In the genomic region with DNA sequence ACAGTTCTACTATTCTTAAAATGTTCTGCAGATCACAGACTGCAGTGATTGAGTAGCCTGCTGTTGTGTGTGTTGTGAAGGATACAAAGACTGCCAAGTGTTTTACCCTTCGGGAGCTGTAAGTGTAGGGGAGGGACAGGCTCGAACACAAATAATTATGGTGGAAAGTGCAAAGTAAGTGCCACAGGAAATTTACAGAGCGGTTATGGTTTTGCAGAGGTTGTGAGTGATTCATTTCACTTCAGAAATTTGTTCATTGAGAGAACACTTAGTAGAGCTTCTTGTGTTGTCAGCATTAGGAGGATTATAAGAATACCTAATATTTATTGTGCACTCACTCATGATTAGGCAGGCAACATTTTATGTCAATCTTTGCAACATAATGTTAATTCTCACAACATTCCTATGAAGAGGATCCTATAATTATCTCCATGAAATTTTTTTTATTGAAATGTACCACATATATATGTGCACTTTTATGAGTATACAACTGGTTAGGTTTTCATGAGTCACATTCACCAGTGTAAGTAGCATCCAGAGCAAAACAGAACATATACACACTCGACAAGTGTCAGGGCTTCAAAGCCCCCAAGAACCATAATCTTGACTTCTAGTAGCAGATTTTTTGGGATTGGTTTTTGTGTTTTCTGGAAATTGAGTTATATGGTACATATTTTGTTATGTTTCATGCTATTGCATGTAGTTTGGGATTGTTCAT, we compare ENCODE assay signal across 12 cellular contexts.
DNase-seq lines count a peak whose midpoint lies in the region; ATAC-seq, FAIRE-seq and TF ChIP-seq lines count a peak whose summit lies in the region.
"Had no signal": no experiment of that assay in that cellular context is flagged by ENCODE, and none has a peak within 500 bp of the region (broad histone marks: within the 10 kb centered on the region; RNA-seq: fewer than 3 reads in every experiment).

No MANE protein-coding gene starts in this region.

- TF ChIP-seq POLR2A in gastroesophageal sphincter (IDR thresholded peaks at IDR 0.05) = no peak
- TF ChIP-seq POLR2A in vagina (IDR thresholded peaks at IDR 0.05) = no peak

- no peaks in the 10 kb centered on the region for H4K20me1 ChIP-seq in OCI-LY3 (ENCODE audit: insufficient read depth, low read length)
- H4K20me1 ChIP-seq in keratinocyte (ENCODE audit: control insufficient read depth, extremely low read depth, insufficient read depth, low read length) = no peaks in the 10 kb centered on the region

- peak overlapping the region; percentile 64 for H3K27ac ChIP-seq in OCI-LY3 (ENCODE audit: low read length)
- H3K27ac ChIP-seq in keratinocyte (ENCODE audit: control insufficient read depth, insufficient read depth, low read length) = peak overlapping the region; percentile 70
- peak overlapping the region in 1 of 4 donors; percentile 27 for H3K27ac ChIP-seq in gastroesophageal sphincter
- no peak overlapping the region for H3K27ac ChIP-seq in vagina
- H3K27ac ChIP-seq: SK-N-MC had no signal

- H3K4me2 ChIP-seq in OCI-LY3 (ENCODE audit: low read length) (peak overlapping the region; percentile 84), keratinocyte (ENCODE audit: control insufficient read depth, extremely low read depth, insufficient read depth, low read depth, low read length) (peak overlapping the region; percentile 98)

- H3K4me1 ChIP-seq in OCI-LY3 (ENCODE audit: low read length) = peaks cover 51% of the 10 kb centered on the region
- peaks cover 31% of the 10 kb centered on the region for H3K4me1 ChIP-seq in keratinocyte (ENCODE audit: control insufficient read depth, extremely low read depth, insufficient read depth, low read length)
- peaks cover 18 to 84% (median 19%) of the 10 kb centered on the region in 3 donors for H3K4me1 ChIP-seq in gastroesophageal sphincter
- peaks cover 32% of the 10 kb centered on the region for H3K4me1 ChIP-seq in vagina

- 43 to 54% methylated on average over 4 of the region's 4 CpGs for WGBS in gastroesophageal sphincter (ENCODE audit: low coverage in 1 of 2), 2 donors

- H3K79me2 ChIP-seq in OCI-LY3 (ENCODE audit: low read length) = peaks cover 21% of the 10 kb centered on the region
- H3K79me2 ChIP-seq in keratinocyte (ENCODE audit: control insufficient read depth, insufficient read depth, low read length) = peaks cover 74% of the 10 kb centered on the region

- dilution Hi-C loops in keratinocyte (cut with MboI; ENCODE audit: extremely low pct_ligation_motif_present, low sequenced_read_pairs) = no loop called here

- TF ChIP-seq CTCF in GM12865 (IDR thresholded peaks at IDR 0.05; ENCODE audit: insufficient read depth, low read depth, low read length, missing control alignments) = no peak
- no peak for TF ChIP-seq CTCF in OCI-LY3 (IDR thresholded peaks at IDR 0.05; ENCODE audit: low read depth, low read length)
- no peak for TF ChIP-seq CTCF in keratinocyte (optimal IDR thresholded peaks at IDR 0.05 in 1 of 3, IDR thresholded peaks at IDR 0.05 in 1 of 3, conservative IDR thresholded peaks at IDR 0.05 in 1 of 3; ENCODE audit: extremely low read depth in 1 of 3, insufficient read depth in 2 of 3, low read length in 3 of 3)
- TF ChIP-seq CTCF in gastroesophageal sphincter (IDR thresholded peaks at IDR 0.05) = no peak
- no peak for TF ChIP-seq CTCF in vagina (IDR thresholded peaks at IDR 0.05)

- H3K4me3 ChIP-seq in GM12865 (ENCODE audit: low read depth, low read length) = no peak overlapping the region; the same call in 1 of the 2 replicates
- peak overlapping the region; percentile 59 for H3K4me3 ChIP-seq in OCI-LY3 (ENCODE audit: low read length)
- peak overlapping the region in 2 of 3 experiments; percentile 54 for H3K4me3 ChIP-seq in keratinocyte (ENCODE audit: control insufficient read depth in 2 of 3, extremely low read depth in 1 of 3, insufficient read depth in 2 of 3, low read depth in 1 of 3, low read length in 3 of 3)
- H3K4me3 ChIP-seq in gastroesophageal sphincter = no peak overlapping the region
- no peak overlapping the region for H3K4me3 ChIP-seq in vagina
- H3K4me3 ChIP-seq: esophagus muscularis mucosa, SK-N-MC had no signal

- H3K27me3 ChIP-seq in OCI-LY3 (ENCODE audit: low read depth, low read length) = no peaks in the 10 kb centered on the region
- H3K27me3 ChIP-seq in keratinocyte (ENCODE audit: control insufficient read depth, extremely low read depth, insufficient read depth, low read length) = no peaks in the 10 kb centered on the region
- H3K27me3 ChIP-seq in gastroesophageal sphincter = no peaks in the 10 kb centered on the region
- no peaks in the 10 kb centered on the region for H3K27me3 ChIP-seq in vagina
- H3K27me3 ChIP-seq: esophagus muscularis mucosa had no signal

- H3K9ac ChIP-seq in OCI-LY3 (ENCODE audit: low read length) (peak overlapping the region; percentile 36), keratinocyte (ENCODE audit: control insufficient read depth, extremely low read depth, insufficient read depth, low read length) (peak overlapping the region; percentile 68)

- peaks cover 2% of the 10 kb centered on the region for H3K9me1 ChIP-seq in keratinocyte (ENCODE audit: control insufficient read depth, extremely low read depth, insufficient read depth, low read length)

- H2AFZ ChIP-seq in OCI-LY3 (ENCODE audit: low read depth, low read length) = 0 out of 2 replicates have a peak overlapping the region, but pooled peaks have one; percentile 30
- peak overlapping the region; percentile 7 for H2AFZ ChIP-seq in keratinocyte (ENCODE audit: control insufficient read depth, low read length)

- DNase-seq in GM12865 (ENCODE audit: low read depth) (peak; percentile 72), keratinocyte (ENCODE audit: low read depth, low spot score) (no peak), NCI-H226 (no peak), vagina (ENCODE audit: extremely low spot score in 2 of 2) (no peak), DMS 273 (lab: John Stamatoyannopoulos, UW; ENCODE audit: unreplicated experiment) (no peak)
- DNase-seq: activated effector memory CD4-positive, alpha-beta T cell treated with Interleukin-2 at 50 U/mL for 16 hours had no signal

- TF ChIP-seq EP300 in gastroesophageal sphincter (IDR thresholded peaks at IDR 0.05) = no peak

- H3K36me3 ChIP-seq in OCI-LY3 (replicated peaks; ENCODE audit: low read depth, low read length) (no peaks in the 10 kb centered on the region), keratinocyte (ENCODE audit: control insufficient read depth in 2 of 2, extremely low read depth in 1 of 2, insufficient read depth in 2 of 2, low read length in 2 of 2) (no peaks in the 10 kb centered on the region), gastroesophageal sphincter (no peaks in the 10 kb centered on the region), vagina (no peaks in the 10 kb centered on the region)
- H3K36me3 ChIP-seq: esophagus muscularis mucosa had no signal

- intact Hi-C loops in vagina (cut with DNase I) = no loop called here

- H3K9me3 ChIP-seq in OCI-LY3 (ENCODE audit: insufficient read depth, low read length) = no peaks in the 10 kb centered on the region
- H3K9me3 ChIP-seq in keratinocyte (ENCODE audit: control insufficient read depth, low read depth, low read length) = no peaks in the 10 kb centered on the region
- no peaks in the 10 kb centered on the region for H3K9me3 ChIP-seq in gastroesophageal sphincter
- no peaks in the 10 kb centered on the region for H3K9me3 ChIP-seq in vagina
- H3K9me3 ChIP-seq: esophagus muscularis mucosa had no signal

- ATAC-seq in GM21447 (IDR thresholded peaks at IDR 0.05; ENCODE audit: unreplicated experiment) (peak; percentile 37), gastroesophageal sphincter (no peak)

- peak; percentile 5 for FAIRE-seq in keratinocyte (lab: Jason Lieb, UNC)
- FAIRE-seq: H1 had no signal

Comparison
In these comparisons a context has a peak if more than half of its experiments do, and no peak if none do; other contexts are left out.
1. H3K4me3 ChIP-seq: peak in OCI-LY3 (single experiment) and keratinocyte (2 of 3); none in GM12865 (single experiment), gastroesophageal sphincter (0 of 2) and vagina (0 of 2).